In genomic region chr20:1844723-1845523, GRCh38 we compare ENCODE assay signal across 8 cellular contexts. TPM values are rescaled to one million over a fixed set of nuclear protein-coding genes. Genes with fewer than 3 reads are reported as not detected.
DNase-seq lines count a peak whose midpoint lies in the region; ATAC-seq, FAIRE-seq and TF ChIP-seq lines count a peak whose summit lies in the region.

No MANE protein-coding gene starts in this region.

- TF ChIP-seq CTCF in lower lobe of right lung (IDR thresholded peaks at IDR 0.05) (no peak), upper lobe of left lung (IDR thresholded peaks at IDR 0.05) (no peak)

- H3K27me3 Mint-ChIP-seq in activated CD4-positive, alpha-beta memory T cell treated with anti-CD3 and anti-CD28 coated beads, Interleukin-2, amount 10 ng/mL, durations not matched to agents 7 days and 5 days, result peaks cover 2% of the 10 kb centered on the region

- DNase-seq in Ammon's horn (ENCODE audit: low spot score) (peak; percentile 82), GM19239 (ENCODE audit: insufficient read length, low spot score) (peak; percentile 64), lower lobe of right lung (peak; percentile 71), upper lobe of left lung (peak in 1 of 2 donors; percentile 69), activated gamma-delta T cell treated with Interleukin-2 at 50 U/mL for 16 hours (no peak)
- peak; percentile 17 for DNase-seq in activated CD4-positive, alpha-beta memory T cell treated with anti-CD3 and anti-CD28 coated beads, Interleukin-2, amount 10 ng/mL, durations not matched to agents 7 days and 5 days
- no peak for DNase-seq in stimulated activated naive CD4-positive, alpha-beta T cell treated with Interleukin-2 at 50 U/mL for 16 hours (lab: John Stamatoyannopoulos, UW)

- H3K27ac ChIP-seq in lower lobe of right lung, result no peak overlapping the region
- H3K27ac ChIP-seq in upper lobe of left lung, result peak overlapping the region in 2 of 4 donors; percentile 18 to 54

- FAIRE-seq in GM19239 (lab: Jason Lieb, UNC), result peak; percentile 92

- POLR2A ChIA-PET in activated CD4-positive, alpha-beta memory T cell treated with anti-CD3 and anti-CD28 coated beads, Interleukin-2, amount 10 ng/mL, durations not matched to agents 7 days and 5 days (lab: Charles Lee), result no interaction called here

- H3K27me3 ChIP-seq in lower lobe of right lung (ENCODE audit: low read depth) (peaks cover 15% of the 10 kb centered on the region), upper lobe of left lung (no peaks in the 10 kb centered on the region)

- H3K36me3 Mint-ChIP-seq in activated CD4-positive, alpha-beta memory T cell treated with anti-CD3 and anti-CD28 coated beads, Interleukin-2, amount 10 ng/mL, durations not matched to agents 7 days and 5 days (ENCODE audit: low read depth), result no peaks in the 10 kb centered on the region

- H3K4me3 ChIP-seq in lower lobe of right lung, result no peak overlapping the region
- H3K4me3 ChIP-seq in upper lobe of left lung, result no peak overlapping the region

- ATAC-seq in HG03196 (IDR thresholded peaks at IDR 0.05; ENCODE audit: unreplicated experiment) (peak; percentile 77), lower lobe of right lung (peak; percentile 73 to 85), upper lobe of left lung (ENCODE audit: low FRiP score in 2 of 2) (peak; percentile 38 to 86)

- TF ChIP-seq POLR2A in upper lobe of left lung (IDR thresholded peaks at IDR 0.05), result no peak

- H3K36me3 ChIP-seq in lower lobe of right lung, result no peaks in the 10 kb centered on the region
- H3K36me3 ChIP-seq in upper lobe of left lung, result no peaks in the 10 kb centered on the region

- peaks cover 5% of the 10 kb centered on the region for H3K4me1 Mint-ChIP-seq in activated CD4-positive, alpha-beta memory T cell treated with anti-CD3 and anti-CD28 coated beads, Interleukin-2, amount 10 ng/mL, durations not matched to agents 7 days and 5 days

- H3K9me3 ChIP-seq in lower lobe of right lung (no peaks in the 10 kb centered on the region), upper lobe of left lung (no peaks in the 10 kb centered on the region)

- intact Hi-C loops in lower lobe of right lung (cut with DNase I), result no loop called here

- no peaks in the 10 kb centered on the region for H3K9me3 Mint-ChIP-seq in activated CD4-positive, alpha-beta memory T cell treated with anti-CD3 and anti-CD28 coated beads, Interleukin-2, amount 10 ng/mL, durations not matched to agents 7 days and 5 days

- 21% methylated on average over 8 of the region's 8 CpGs for WGBS in upper lobe of left lung, 2 donors

- CTCF ChIA-PET in activated CD4-positive, alpha-beta memory T cell treated with anti-CD3 and anti-CD28 coated beads, Interleukin-2, amount 10 ng/mL, durations not matched to agents 7 days and 5 days (lab: Charles Lee), result no interaction called here

- no peak overlapping the region for H3K27ac Mint-ChIP-seq in activated CD4-positive, alpha-beta memory T cell treated with anti-CD3 and anti-CD28 coated beads, Interleukin-2, amount 10 ng/mL, durations not matched to agents 7 days and 5 days

- H3K4me1 ChIP-seq in lower lobe of right lung (peaks cover 17% of the 10 kb centered on the region), upper lobe of left lung (peaks cover 5 to 9% (median 7%) of the 10 kb centered on the region in 4 donors)

- no peak for TF ChIP-seq EP300 in upper lobe of left lung (IDR thresholded peaks at IDR 0.05)

- no peak overlapping the region for H3K4me3 Mint-ChIP-seq in activated CD4-positive, alpha-beta memory T cell treated with anti-CD3 and anti-CD28 coated beads, Interleukin-2, amount 10 ng/mL, durations not matched to agents 7 days and 5 days

RNA-seq across cellular contexts. Expression of gene SIRPA, which starts 50.3 kb away (rescaled TPM):
- total RNA-seq in activated CD4-positive, alpha-beta memory T cell treated with anti-CD3 and anti-CD28 coated beads, Interleukin-2, amount 10 ng/mL, durations not matched to agents 7 days and 5 days, result not detected
- 130 TPM for total RNA-seq in lower lobe of right lung
- 100 to 1,000 TPM in 1 of 6 donors, 10 to 100 TPM in 5; 36.3 to 119 (median 60.4) TPM for total RNA-seq in upper lobe of left lung

Comparison
In these comparisons a context has a peak if more than half of its experiments do, and no peak if none do; other contexts are left out.
1. DNase-seq: peak in Ammon's horn (single experiment), GM19239 (single experiment), activated CD4-positive, alpha-beta memory T cell treated with anti-CD3 and anti-CD28 coated beads, Interleukin-2, amount 10 ng/mL, durations not matched to agents 7 days and 5 days (single experiment) and lower lobe of right lung (single experiment); none in stimulated activated naive CD4-positive, alpha-beta T cell treated with Interleukin-2 at 50 U/mL for 16 hours (single experiment) and activated gamma-delta T cell treated with Interleukin-2 at 50 U/mL for 16 hours (single experiment).
2. RNA of gene SIRPA, which starts 50.3 kb away (total RNA-seq): 130 TPM in lower lobe of right lung (single experiment) and 36.3 to 119 TPM in upper lobe of left lung; not detected in activated CD4-positive, alpha-beta memory T cell treated with anti-CD3 and anti-CD28 coated beads, Interleukin-2, amount 10 ng/mL, durations not matched to agents 7 days and 5 days; every median in the first group is over 10 times any median in the second.
3. Peak in every context shown above with its lines, with median percentiles within 50 percentile points of each other: ATAC-seq.